Comparison of ENCODE assay signal across 32 cellular contexts in the genomic region with DNA sequence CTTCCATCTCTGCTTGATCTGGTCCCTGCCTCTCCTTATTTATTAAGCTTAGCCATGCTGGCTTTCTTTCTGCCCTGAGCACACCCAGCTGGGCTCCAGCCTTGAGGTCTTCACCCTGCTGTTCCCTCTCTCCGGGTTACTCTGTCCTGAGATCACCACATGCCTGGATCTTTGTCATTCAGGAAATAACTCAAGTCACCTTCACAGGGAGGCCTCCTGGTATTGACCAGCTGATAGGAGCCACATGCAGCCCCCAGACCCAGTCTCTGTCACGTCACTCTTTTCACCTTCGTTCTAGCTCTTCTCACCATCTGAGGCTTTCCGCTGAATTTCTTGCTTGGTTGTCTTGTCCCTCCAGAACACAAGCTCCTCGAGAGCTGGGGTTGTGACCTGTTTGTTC.
"Had no signal": no experiment of that assay in that cellular context is flagged by ENCODE, and none has a peak within 500 bp of the region (broad histone marks: within the 10 kb centered on the region; RNA-seq: fewer than 3 reads in every experiment).

No MANE protein-coding gene starts in this region.

- H3K4me3 Mint-ChIP-seq: immature natural killer cell; natural killer cell; nephron progenitor cell; stimulated activated naive B cell treated with anti-CD40 and anti-IgM and Interleukin-4, amounts not matched to agents 10 μg/mL and 1 μg/mL and 100 μg/mL, for 72 hours had no signal

- H3K4me3 ChIP-seq: left lung, lower lobe of right lung, pancreas, prostate gland, skin epidermis, stomach, testis, thyroid gland, transverse colon, upper lobe of left lung, vagina had no signal

- H3K9me3 ChIP-seq: left lung, lower lobe of right lung, pancreas, prostate gland, stomach, testis, thyroid gland, transverse colon, upper lobe of left lung, vagina had no signal

- FAIRE-seq: islet of Langerhans, kidney, pancreas had no signal

- ATAC-seq: left colon; left lung; lower lobe of right lung; natural killer cell; right cardiac atrium; sciatic nerve; stimulated activated naive B cell treated with anti-CD40 and anti-IgM and Interleukin-4, amounts not matched to agents 10 μg/mL and 1 μg/mL and 100 μg/mL, for 72 hours; stimulated activated naive CD8-positive, alpha-beta T cell treated with anti-CD3 and anti-CD28 coated beads, Interleukin-15, Interleukin-2, amounts not matched to agents 100 U/mL and 50 U/mL, for 24 hours had no signal

- H3K27ac ChIP-seq: left lung, lower lobe of right lung, pancreas, prostate gland, skin epidermis, stomach, testis, thyroid gland, transverse colon, upper lobe of left lung, vagina had no signal

- DNase-seq: hypothalamus; immature natural killer cell; kidney; left colon; left lung; lower lobe of right lung; mammary epithelial cell; mesenchymal stem cell; naive B cell; natural killer cell; nephron progenitor cell; nucleus accumbens; pancreas; posterior cingulate gyrus; retina; right cardiac atrium; stimulated activated CD4-positive, alpha-beta T cell treated with anti-CD3 and anti-CD28 coated beads, Interleukin-12 subunit alpha, Interleukin-12 subunit beta, amount 100 ng/mL, for 4 hours; stimulated activated CD4-positive, alpha-beta T cell treated with anti-CD3 and anti-CD28 coated beads, Interleukin-15, amount 100 ng/mL, for 24 hours; stimulated activated CD4-positive, alpha-beta T cell treated with anti-CD3 and anti-CD28 coated beads, Interleukin-2, amount 100 ng/mL, for 24 hours; stimulated activated CD4-positive, alpha-beta T cell treated with anti-CD3 and anti-CD28 coated beads, Interleukin-4, amount 100 ng/mL, for 1 hour; stimulated activated naive B cell treated with anti-CD40 and anti-IgM and Interleukin-4, amounts not matched to agents 10 μg/mL and 1 μg/mL and 100 μg/mL, for 72 hours; stimulated activated naive CD8-positive, alpha-beta T cell treated with anti-CD3 and anti-CD28 coated beads, Interleukin-15, Interleukin-2, amounts not matched to agents 100 U/mL and 50 U/mL, for 24 hours; stomach; testis; thyroid gland; transverse colon; upper lobe of left lung had no signal

- H3K36me3 ChIP-seq: left lung, lower lobe of right lung, pancreas, prostate gland, stomach, thyroid gland, transverse colon, upper lobe of left lung, vagina had no signal

- H3K27ac Mint-ChIP-seq: immature natural killer cell; naive B cell; natural killer cell; nephron progenitor cell; stimulated activated naive B cell treated with anti-CD40 and anti-IgM and Interleukin-4, amounts not matched to agents 10 μg/mL and 1 μg/mL and 100 μg/mL, for 72 hours had no signal

- H3K9me3 Mint-ChIP-seq: immature natural killer cell; natural killer cell; nephron progenitor cell; stimulated activated naive B cell treated with anti-CD40 and anti-IgM and Interleukin-4, amounts not matched to agents 10 μg/mL and 1 μg/mL and 100 μg/mL, for 72 hours had no signal

- H3K36me3 Mint-ChIP-seq: immature natural killer cell; naive B cell; natural killer cell; stimulated activated naive B cell treated with anti-CD40 and anti-IgM and Interleukin-4, amounts not matched to agents 10 μg/mL and 1 μg/mL and 100 μg/mL, for 72 hours had no signal

- H3K4me1 ChIP-seq: left lung, lower lobe of right lung, pancreas, prostate gland, stomach, testis, thyroid gland, transverse colon, upper lobe of left lung, vagina had no signal

- H3K27me3 ChIP-seq: left lung, pancreas, stomach, testis, thyroid gland, transverse colon, upper lobe of left lung, vagina had no signal

- H3K4me1 Mint-ChIP-seq: immature natural killer cell; naive B cell; natural killer cell; stimulated activated naive B cell treated with anti-CD40 and anti-IgM and Interleukin-4, amounts not matched to agents 10 μg/mL and 1 μg/mL and 100 μg/mL, for 72 hours had no signal
